8 cellular contexts compared by ENCODE assay signal in the genomic region with DNA sequence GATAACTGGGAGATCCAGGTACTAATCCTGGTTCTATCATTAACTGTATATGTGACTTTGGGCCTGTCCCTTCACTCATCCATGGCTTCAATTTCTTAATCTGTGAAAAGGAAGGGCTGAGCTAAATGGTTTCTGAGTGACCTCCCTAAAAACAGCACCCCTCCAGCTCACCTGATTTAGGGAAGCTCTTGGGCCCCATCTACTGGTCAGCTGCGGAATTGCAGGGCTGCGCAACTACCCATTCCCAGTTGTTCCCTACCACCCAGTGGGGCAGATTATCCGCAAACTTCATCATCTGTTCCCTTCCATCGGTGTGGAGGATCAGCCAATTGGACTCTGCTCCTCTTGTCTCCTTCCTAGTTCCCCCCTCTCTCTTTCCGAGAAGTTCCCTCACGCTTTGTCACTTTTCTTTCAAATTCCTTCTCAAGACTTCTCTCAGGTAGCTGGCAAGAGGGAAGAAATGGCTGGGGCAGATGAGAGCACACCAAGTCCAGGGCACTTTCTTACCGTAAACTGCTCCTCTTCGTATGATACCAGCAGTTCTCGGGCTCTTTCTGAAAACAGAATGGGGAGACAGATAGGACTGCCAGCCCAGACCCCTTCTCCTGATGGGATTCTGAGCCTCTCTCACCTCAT. TPM values are rescaled to one million over a fixed set of nuclear protein-coding genes. Genes with fewer than 3 reads are reported as not detected.
DNase-seq lines count a peak whose midpoint lies in the region; TF ChIP-seq lines count a peak whose summit lies in the region.

No MANE protein-coding gene starts in this region.

- H3K27ac Mint-ChIP-seq in progenitor cell of endocrine pancreas: no peak overlapping the region

- no peak overlapping the region for H3K4me3 Mint-ChIP-seq in progenitor cell of endocrine pancreas (ENCODE audit: low read depth)

- H3K27me3 Mint-ChIP-seq in progenitor cell of endocrine pancreas: no peaks in the 10 kb centered on the region

- peaks cover 7% of the 10 kb centered on the region for H3K4me1 Mint-ChIP-seq in progenitor cell of endocrine pancreas (ENCODE audit: low read depth)

- H3K4me3 ChIP-seq in fibroblast of the aortic adventitia (ENCODE audit: low read depth, low read length): no peak overlapping the region

- H3K9me3 Mint-ChIP-seq in progenitor cell of endocrine pancreas (ENCODE audit: low read depth): peaks cover 6% of the 10 kb centered on the region

- DNase-seq in G401 (ENCODE audit: low spot score) (peak; percentile 45), H4 (ENCODE audit: low spot score) (peak; percentile 9), NCI-H748 treated with DMSO at 0.1 percent for 48 hours (lab: John Stamatoyannopoulos, UW) (peak; percentile 0), activated T-cell treated with anti-CD3 and anti-CD28 coated beads for 4 hours (peak; percentile 34), fibroblast of the aortic adventitia (ENCODE audit: low read depth) (peak; percentile 32), progenitor cell of endocrine pancreas (ENCODE audit: low spot score, unreplicated experiment) (peak; percentile 37), amniotic stem cell (lab: John Stamatoyannopoulos, UW) (no peak), DMS153 (lab: John Stamatoyannopoulos, UW) (no peak)

- H3K36me3 Mint-ChIP-seq in progenitor cell of endocrine pancreas (ENCODE audit: insufficient read depth): peaks cover 5% of the 10 kb centered on the region

- in situ Hi-C loops in G401 (cut with HindIII; ENCODE audit: low sequenced_read_pairs): no loop called here

- TF ChIP-seq CTCF in fibroblast of the aortic adventitia (IDR thresholded peaks at IDR 0.05; ENCODE audit: insufficient read depth, low read length): peak; percentile 99
- TF ChIP-seq CTCF in progenitor cell of endocrine pancreas (IDR thresholded peaks at IDR 0.05; ENCODE audit: unreplicated experiment): peak; percentile 85

RNA-seq across cellular contexts. Expression of a gene that starts 5.8 kb away (rescaled TPM):
- total RNA-seq in G401 (2014; rRNA removed; shearing (Covaris generic)): 24.6 and 40.5 TPM in 2 replicates
- total RNA-seq in H4 (2014; rRNA removed; shearing (Covaris generic)): 39.5 and 41.5 TPM in 2 replicates
- 18.0 and 18.2 TPM in 2 replicates for total RNA-seq in fibroblast of the aortic adventitia (ENCODE audit: low replicate concordance)
- 38.6 and 38.9 TPM in 2 replicates for total RNA-seq in progenitor cell of endocrine pancreas

Comparison
In these comparisons a context has a peak if more than half of its experiments do, and no peak if none do; other contexts are left out.
1. DNase-seq: peak in G401 (single experiment), H4 (single experiment), NCI-H748 treated with DMSO at 0.1 percent for 48 hours (single experiment), activated T-cell treated with anti-CD3 and anti-CD28 coated beads for 4 hours (single experiment), fibroblast of the aortic adventitia (single experiment) and progenitor cell of endocrine pancreas (single experiment); none in amniotic stem cell (single experiment) and DMS153 (single experiment).